In the genomic region with DNA sequence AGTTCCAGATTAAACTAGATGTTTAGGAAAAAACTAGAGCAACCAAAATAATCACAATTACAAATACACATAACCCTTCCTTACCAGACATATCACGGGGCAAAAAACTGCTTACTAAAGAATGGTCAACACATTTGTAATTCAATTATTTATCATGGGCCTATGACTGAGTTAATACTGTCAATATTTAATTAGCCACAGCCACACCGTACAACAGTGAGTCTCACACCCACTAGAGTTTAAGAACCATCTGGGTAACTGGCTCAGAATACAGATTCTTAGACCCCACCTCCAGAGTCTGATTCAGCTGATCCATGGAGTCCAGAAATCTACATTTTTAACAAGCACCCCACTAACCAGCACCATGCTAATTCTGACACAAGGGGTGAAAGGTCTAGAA, we compare ENCODE assay signal across 16 cellular contexts. TPM values are rescaled to one million over a fixed set of nuclear protein-coding genes. Genes with fewer than 3 reads are reported as not detected.
DNase-seq lines count a peak whose midpoint lies in the region; ATAC-seq lines count a peak whose summit lies in the region.
"Had no signal": no experiment of that assay in that cellular context is flagged by ENCODE, and none has a peak within 500 bp of the region (broad histone marks: within the 10 kb centered on the region; RNA-seq: fewer than 3 reads in every experiment).

No MANE protein-coding gene starts in this region.

- peaks cover 8% of the 10 kb centered on the region for H3K36me3 Mint-ChIP-seq in CD4-positive, CD25-positive, alpha-beta regulatory T cell

- no peaks in the 10 kb centered on the region for H3K27me3 Mint-ChIP-seq in CD4-positive, CD25-positive, alpha-beta regulatory T cell

- H3K4me1 ChIP-seq in CD4-positive, CD25-positive, alpha-beta regulatory T cell (ENCODE audit: control insufficient read depth, insufficient read depth, low read length, poor library complexity, severe bottlenecking) = peaks cover 7% of the 10 kb centered on the region

- H3K4me1 Mint-ChIP-seq in CD4-positive, CD25-positive, alpha-beta regulatory T cell = peaks cover 33 to 46% (median 37%) of the 10 kb centered on the region in 4 donors

- ATAC-seq in CD4-positive, CD25-positive, alpha-beta regulatory T cell (ENCODE audit: low read depth in 2 of 2) = no peak
- ATAC-seq in left lobe of liver (peak; percentile 68), HG02973 (IDR thresholded peaks at IDR 0.05; ENCODE audit: unreplicated experiment) (no peak)
- ATAC-seq: CD8-positive, alpha-beta T cell had no signal

- DNase-seq in CD4-positive, CD25-positive, alpha-beta regulatory T cell = no peak
- DNase-seq in SK-N-MC (ENCODE audit: low read depth, low spot score) (no peak), left lobe of liver (ENCODE audit: low spot score) (no peak), renal cortical epithelial cell (ENCODE audit: low read depth) (peak; percentile 72), NCI-H1694 (lab: John Stamatoyannopoulos, UW) (no peak), NCI-H446 treated with DMSO at 0.1 percent for 48 hours (lab: John Stamatoyannopoulos, UW) (no peak)
- DNase-seq: BE2C; CD8-positive, alpha-beta T cell; COR-L47; DMS53; GF-D8; HCEC 1CT; HFFc6 had no signal

- H3K4me3 ChIP-seq in CD4-positive, CD25-positive, alpha-beta regulatory T cell (ENCODE audit: low read depth, low read length) = no peak overlapping the region
- H3K4me3 ChIP-seq in SK-N-MC = peak overlapping the region; percentile 10; the same call in 1 of the 2 replicates

- no peak overlapping the region for H3K4me3 Mint-ChIP-seq in CD4-positive, CD25-positive, alpha-beta regulatory T cell
- H3K4me3 Mint-ChIP-seq: CD8-positive, alpha-beta T cell; HFFc6 had no signal

- H3K9me3 ChIP-seq in CD4-positive, CD25-positive, alpha-beta regulatory T cell (ENCODE audit: control insufficient read depth in 2 of 2, low read length in 2 of 2) = no peaks in the 10 kb centered on the region
- H3K9me3 ChIP-seq in SK-N-MC (ENCODE audit: low read depth, low read length) = no peaks in the 10 kb centered on the region
- H3K9me3 ChIP-seq: BE2C had no signal

- H3K27ac ChIP-seq in CD4-positive, CD25-positive, alpha-beta regulatory T cell (ENCODE audit: insufficient read depth, low read length, poor library complexity, severe bottlenecking) = no peak overlapping the region
- H3K27ac ChIP-seq in SK-N-MC = peak overlapping the region; percentile 71
- H3K27ac ChIP-seq: C4-2B, HL-60 had no signal

- no peaks in the 10 kb centered on the region for H3K36me3 ChIP-seq in CD4-positive, CD25-positive, alpha-beta regulatory T cell (ENCODE audit: control insufficient read depth, insufficient read depth, low read length)
- peaks cover 9% of the 10 kb centered on the region; the same call in 1 of the 2 replicates for H3K36me3 ChIP-seq in SK-N-MC (ENCODE audit: insufficient read depth, low read length)
- H3K36me3 ChIP-seq: BE2C had no signal

- H3K9me3 Mint-ChIP-seq in CD4-positive, CD25-positive, alpha-beta regulatory T cell = peaks cover 0 to 1% (median 0%) of the 10 kb centered on the region in 7 donors
- H3K9me3 Mint-ChIP-seq: CD8-positive, alpha-beta T cell; HFFc6 had no signal

- no peaks in the 10 kb centered on the region for H3K27me3 ChIP-seq in CD4-positive, CD25-positive, alpha-beta regulatory T cell (ENCODE audit: control insufficient read depth, insufficient read depth, low read length)
- H3K27me3 ChIP-seq: BE2C had no signal

- no peak overlapping the region for H3K9ac ChIP-seq in SK-N-MC (ENCODE audit: insufficient read length)

- peak overlapping the region in 2 of 3 donors; percentile 4 to 19 for H3K27ac Mint-ChIP-seq in CD4-positive, CD25-positive, alpha-beta regulatory T cell

RNA-seq across cellular contexts. Expression of a gene that starts 14.8 kb away (rescaled TPM):
- 60.9 TPM for total RNA-seq in CD4-positive, CD25-positive, alpha-beta regulatory T cell
- 10 to 100 TPM; 16.0 to 34.0 (median 22.2) TPM for polyA plus RNA-seq in CD4-positive, CD25-positive, alpha-beta regulatory T cell
- 47.0 TPM for total RNA-seq in left lobe of liver
- 110 and 186 TPM in 2 replicates for total RNA-seq in renal cortical epithelial cell
